Comparison of ENCODE assay signal across 1 cellular context in genomic region chr14:90332271-90332584, GRCh38.
TF ChIP-seq lines count a peak whose summit lies in the region.

No MANE protein-coding gene starts in this region.

TF ChIP-seq in HEK293, 187 proteins besides CTCF, POLR2A, EP300 and RAD21 (continued from another document):
- peak; percentile 36 for TF ChIP-seq PRDM10 (tag by site-specific recombination; IDR thresholded peaks at IDR 0.05)
- TF ChIP-seq ZNF366 (tag by site-specific recombination; conservative IDR thresholded peaks at IDR 0.05), result no peak
- no peak for TF ChIP-seq HOXA7 (CRISPR knock-in tag; IDR thresholded peaks at IDR 0.05; ENCODE audit: borderline replicate concordance)
- peak; percentile 16; the same call in 1 of the 2 replicates for TF ChIP-seq ZSCAN30 (tag by site-specific recombination; IDR thresholded peaks at IDR 0.05)
- no peak for TF ChIP-seq ZNF433 (tag by site-specific recombination; IDR thresholded peaks at IDR 0.05; ENCODE audit: low read depth)
- TF ChIP-seq ZBTB10 (tag by site-specific recombination; IDR thresholded peaks at IDR 0.05), result no peak
- no peak for TF ChIP-seq REPIN1 (tag by site-specific recombination; IDR thresholded peaks at IDR 0.05; ENCODE audit: low read depth)
- TF ChIP-seq ZNF558 (tag by site-specific recombination; IDR thresholded peaks at IDR 0.05), result no peak
- no peak for TF ChIP-seq SCRT1 (tag by site-specific recombination; IDR thresholded peaks at IDR 0.05; ENCODE audit: borderline replicate concordance)
- TF ChIP-seq ZNF747 (tag by site-specific recombination; IDR thresholded peaks at IDR 0.05), result no peak
- peak; percentile 30; the same call in 1 of the 2 replicates for TF ChIP-seq ZNF518A (tag by site-specific recombination; conservative IDR thresholded peaks at IDR 0.05; ENCODE audit: low read depth)
- TF ChIP-seq ZNF660 (tag by site-specific recombination; IDR thresholded peaks at IDR 0.05), result peak; percentile 29; the same call in 1 of the 2 replicates
- no peak for TF ChIP-seq ZNF311 (tag by site-specific recombination; IDR thresholded peaks at IDR 0.05; ENCODE audit: borderline replicate concordance)
- TF ChIP-seq WT1 (tag by site-specific recombination; IDR thresholded peaks at IDR 0.05), result no peak
- TF ChIP-seq ZNF785 (tag by site-specific recombination; IDR thresholded peaks at IDR 0.05), result no peak
- no peak for TF ChIP-seq ZNF658 (tag by site-specific recombination; IDR thresholded peaks at IDR 0.05)
- TF ChIP-seq ZNF112 (tag by site-specific recombination; IDR thresholded peaks at IDR 0.05), result no peak
- TF ChIP-seq SP3 (tag by site-specific recombination; IDR thresholded peaks at IDR 0.05), result peak; percentile 4; the same call in 1 of the 2 replicates
